ENCODE assay signal across 23 cellular contexts in the genomic region with DNA sequence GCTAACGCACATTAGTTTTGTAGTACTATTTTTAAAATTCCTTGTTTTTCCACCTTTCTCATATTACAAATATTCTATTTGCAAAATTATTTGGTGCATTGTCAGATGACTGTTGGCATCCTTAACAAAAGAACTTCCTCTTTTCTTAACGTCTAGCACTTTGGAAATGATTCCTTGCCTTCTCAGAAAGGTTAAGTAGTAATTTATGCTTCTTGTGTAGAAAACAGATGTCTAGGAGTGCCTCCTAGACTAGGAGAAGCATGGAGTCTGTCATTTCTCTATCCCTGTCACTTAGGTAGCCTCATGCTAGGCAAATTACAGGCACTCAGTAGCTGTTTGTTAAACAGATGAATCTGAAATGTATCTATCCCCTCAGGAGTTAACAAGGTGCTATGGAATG.
"Had no signal": no experiment of that assay in that cellular context is flagged by ENCODE, and none has a peak within 500 bp of the region (broad histone marks: within the 10 kb centered on the region; RNA-seq: fewer than 3 reads in every experiment).

No MANE protein-coding gene starts in this region.

- H3K4me3 ChIP-seq: hepatocyte, neural progenitor cell, prostate gland, right atrium auricular region, stomach, vagina had no signal

- FAIRE-seq: colon had no signal

- DNase-seq: activated CD4-positive, alpha-beta T cell treated with anti-CD3 and anti-CD28 coated beads, Interleukin-2, amount 50 U/mL, for 1 hour; activated CD4-positive, CD25-positive, alpha-beta regulatory T cell treated with anti-CD3 and anti-CD28 coated beads, Interleukin-2, amount 50 U/mL, for 72 hours; activated CD8-positive, alpha-beta memory T cell treated with anti-CD3 and anti-CD28 coated beads for 24 hours; activated CD8-positive, alpha-beta memory T cell treated with anti-CD3 and anti-CD28 coated beads, Interleukin-2, amount 50 U/mL, for 48 hours; activated effector memory CD4-positive, alpha-beta T cell treated with Interleukin-2 at 50 U/mL for 16 hours; activated naive CD4-positive, alpha-beta T cell treated with anti-CD3 and anti-CD28 coated beads, Interleukin-2, amount 50 U/mL, for 16 hours; activated T-cell treated with anti-CD3 and anti-CD28 coated beads, Interleukin-2, amount 50 U/mL, for 48 hours; aorta; brain microvascular endothelial cell; central memory CD4-positive, alpha-beta T cell; endodermal cell; foreskin fibroblast; stimulated activated CD4-positive, alpha-beta T cell treated with anti-CD3 and anti-CD28 coated beads, Interleukin-2, amount 100 ng/mL, for 24 hours; stomach; trophoblast cell had no signal

- H3K27me3 ChIP-seq: brain microvascular endothelial cell, hepatocyte, neural progenitor cell, right atrium auricular region, stomach, vagina had no signal

- H3K27ac ChIP-seq: brain microvascular endothelial cell, epithelial cell of prostate, hepatocyte, neural progenitor cell, prostate gland, right atrium auricular region, stomach, vagina, VCaP had no signal
